Comparison of ENCODE assay signal across 7 cellular contexts in the genomic region with DNA sequence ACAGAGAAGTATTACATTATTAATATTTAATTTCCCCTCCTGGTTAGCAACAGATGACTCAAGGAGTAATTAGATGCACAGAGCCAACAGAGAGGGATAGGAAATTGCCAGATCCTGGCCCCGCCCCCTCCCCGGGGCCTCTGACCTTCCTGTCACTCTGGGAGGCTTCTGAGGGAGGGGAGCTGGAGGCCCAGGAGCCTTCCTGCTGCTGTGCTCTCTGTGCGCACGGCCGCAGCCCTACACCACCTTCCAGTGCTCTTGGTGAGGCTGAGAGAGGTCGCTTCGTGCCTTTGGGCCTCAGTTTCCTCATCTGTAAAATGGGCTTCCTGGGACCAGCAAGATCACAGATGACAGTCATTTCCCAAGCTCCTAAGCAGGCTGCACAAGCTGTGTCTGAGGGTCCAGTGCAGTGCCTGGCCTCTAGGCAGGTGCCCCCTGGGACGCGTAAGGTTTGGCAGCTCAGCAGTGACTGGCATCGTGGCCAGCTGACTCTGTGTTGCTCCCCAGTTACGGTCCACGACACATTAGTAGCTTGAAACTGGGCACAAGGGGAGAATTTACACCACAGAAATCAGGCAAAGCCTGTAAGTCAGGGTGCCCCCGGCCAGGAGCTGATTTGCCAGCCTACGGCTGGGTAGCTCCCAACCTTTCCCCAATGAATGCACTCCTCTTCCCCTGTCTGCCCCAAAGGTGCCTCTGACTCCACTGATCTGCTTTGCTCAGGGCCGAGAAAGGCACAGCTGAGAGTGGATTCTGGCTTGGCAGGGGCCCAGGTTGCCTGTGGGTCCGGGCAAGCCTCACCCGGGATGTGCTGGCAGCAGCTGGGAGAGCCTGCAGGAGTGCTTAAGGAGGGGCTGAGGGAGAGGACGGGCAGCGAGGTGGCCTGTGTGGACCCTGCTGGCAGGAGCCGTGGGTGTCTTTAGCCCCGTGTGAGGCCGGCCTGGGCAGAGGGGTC. TPM values are rescaled to one million over a fixed set of nuclear protein-coding genes. Genes with fewer than 3 reads are reported as not detected.
DNase-seq lines count a peak whose midpoint lies in the region; ATAC-seq and TF ChIP-seq lines count a peak whose summit lies in the region.

No MANE protein-coding gene starts in this region.

- H3K36me3 Mint-ChIP-seq in central memory CD8-positive, alpha-beta T cell (ENCODE audit: insufficient read depth): peaks cover 29% of the 10 kb centered on the region

- TF ChIP-seq EP300 in sigmoid colon (IDR thresholded peaks at IDR 0.05): no peak

- 70 to 71% methylated on average over 22 of the region's 22 CpGs for WGBS in sigmoid colon, 2 donors

- DNase-seq in HT1080 (ENCODE audit: low read depth) (peak; percentile 35), T-helper 2 cell (peak in 4 of 5 experiments; percentile 34 to 81 (median 48)), sigmoid colon (peak; percentile 86), coronary artery (ENCODE audit: low spot score) (no peak), SKM-1 (lab: John Stamatoyannopoulos, UW; ENCODE audit: unreplicated experiment) (no peak)
- no peak for DNase-seq in central memory CD8-positive, alpha-beta T cell (ENCODE audit: low spot score in 2 of 2)

- no peaks in the 10 kb centered on the region for H3K9me3 Mint-ChIP-seq in central memory CD8-positive, alpha-beta T cell

- H3K4me3 ChIP-seq in sigmoid colon (no peak overlapping the region), coronary artery (no peak overlapping the region)

- H3K27me3 ChIP-seq in sigmoid colon: peaks cover 0 to 9% (median 5%) of the 10 kb centered on the region in 3 donors

- no peaks in the 10 kb centered on the region for H3K27me3 Mint-ChIP-seq in central memory CD8-positive, alpha-beta T cell

- no peak for ATAC-seq in central memory CD8-positive, alpha-beta T cell (replicated peaks; ENCODE audit: extremely low read depth, poor library complexity, severe bottlenecking)
- no peak for ATAC-seq in HG03571 (IDR thresholded peaks at IDR 0.05; ENCODE audit: unreplicated experiment)

- peaks cover 0 to 31% (median 27%) of the 10 kb centered on the region in 4 donors for H3K4me1 ChIP-seq in sigmoid colon

- H3K36me3 ChIP-seq in sigmoid colon: no peaks in the 10 kb centered on the region

- no peaks in the 10 kb centered on the region for H3K9me3 ChIP-seq in sigmoid colon

- intact Hi-C loops in sigmoid colon (cut with DNase I): loop anchor here (10.0 kb wide), 1 partner anchor 325 kb away; no protein-coding TSS in a partner anchor

- H3K4me3 Mint-ChIP-seq in central memory CD8-positive, alpha-beta T cell: peak overlapping the region; percentile 86

- TF ChIP-seq POLR2A in sigmoid colon (IDR thresholded peaks at IDR 0.05): no peak

- TF ChIP-seq CTCF in sigmoid colon (IDR thresholded peaks at IDR 0.05) (no peak), coronary artery (IDR thresholded peaks at IDR 0.05) (no peak)

- peaks cover 74% of the 10 kb centered on the region for H3K4me1 Mint-ChIP-seq in central memory CD8-positive, alpha-beta T cell

- peak overlapping the region; percentile 98 for H3K27ac Mint-ChIP-seq in central memory CD8-positive, alpha-beta T cell (ENCODE audit: low read depth)

- H3K27ac ChIP-seq in sigmoid colon (no peak overlapping the region), coronary artery (peak overlapping the region in 1 of 2 donors; percentile 75)

RNA-seq across cellular contexts. Expression of a gene that starts 2.3 kb away (rescaled TPM):
- total RNA-seq in HT1080 (2014; rRNA removed; shearing (Covaris generic)): 1.5 and 2.3 TPM in 2 replicates
- polyA plus RNA-seq in HT1080 (2015; cell fraction: cytosol; rRNA removed): 2.3 and 3.3 TPM in 2 replicates
- polyA plus RNA-seq in HT1080 (2015; cell fraction: nucleus; rRNA removed): 2.8 and 7.0 TPM in 2 replicates
- 1 to 10 TPM; 2.1 to 5.3 (median 3.3) TPM for total RNA-seq in sigmoid colon
- 1 to 10 TPM; 1.2 to 9.3 (median 1.8) TPM for polyA plus RNA-seq in sigmoid colon

Comparison
In these comparisons a context has a peak if more than half of its experiments do, and no peak if none do; other contexts are left out.
1. DNase-seq: peak in HT1080 (single experiment), T-helper 2 cell (4 of 5) and sigmoid colon (single experiment); none in central memory CD8-positive, alpha-beta T cell (0 of 2), coronary artery (single experiment) and SKM-1 (single experiment).